Comparison of ENCODE assay signal across 2 cellular contexts in genomic region chr6:7067305-7067704, GRCh38.
TF ChIP-seq lines count a peak whose summit lies in the region.

No MANE protein-coding gene starts in this region.

TF ChIP-seq in liver, 16 proteins besides CTCF, POLR2A, EP300 and RAD21:
- TF ChIP-seq HNF4G (IDR thresholded peaks at IDR 0.05) (no peak), FOXA2 (IDR thresholded peaks at IDR 0.05) (no peak), REST (IDR thresholded peaks at IDR 0.05) (no peak), HNF4A (conservative IDR thresholded peaks at IDR 0.05) (peak in 1 of 2 donors; percentile 10), JUND (IDR thresholded peaks at IDR 0.05) (peak in 1 of 2 donors; percentile 38), SP1 (IDR thresholded peaks at IDR 0.05) (peak; percentile 22)

TF ChIP-seq in HepG2, 621 proteins besides CTCF, POLR2A, EP300 and RAD21:
- TF ChIP-seq MLX (CRISPR knock-in tag; IDR thresholded peaks at IDR 0.05): no peak
- no peak for TF ChIP-seq HDAC1 (CRISPR knock-in tag; IDR thresholded peaks at IDR 0.05)
TF ChIP-seq in HepG2: peak in this region for 0.
